19 cellular contexts compared by ENCODE assay signal in genomic region chr18:69980982-69981804, GRCh38. TPM values are rescaled to one million over a fixed set of nuclear protein-coding genes. Genes with fewer than 3 reads are reported as not detected.
DNase-seq lines count a peak whose midpoint lies in the region; ATAC-seq and TF ChIP-seq lines count a peak whose summit lies in the region.
"Had no signal": no experiment of that assay in that cellular context is flagged by ENCODE, and none has a peak within 500 bp of the region (broad histone marks: within the 10 kb centered on the region; RNA-seq: fewer than 3 reads in every experiment).

No MANE protein-coding gene starts in this region.

- no peak for DNase-seq in T-helper 2 cell treated with Interferon-gamma antibody and Interleukin-4, amounts not matched to agents 5 μg/mL and 100 μg/mL, for 36 hours (ENCODE audit: low spot score)
- DNase-seq in T-helper 2 cell (no peak), NCI-H146 (lab: John Stamatoyannopoulos, UW) (peak; percentile 59), NCI-H1436 (lab: John Stamatoyannopoulos, UW) (no peak), osteoblast (ENCODE audit: insufficient read length, low spot score, missing footprints) (no peak)
- DNase-seq: 8988T; activated CD4-positive, alpha-beta T cell treated with anti-CD3 and anti-CD28 coated beads, Interleukin-2, amount 50 U/mL, for 1 hour; cerebellar nuclear complex; EL; foreskin melanocyte; GOT3; NCI-H510A treated with DMSO at 0.1 percent for 48 hours; Peyer's patch; right lobe of liver; upper lobe of right lung had no signal

- no peaks in the 10 kb centered on the region for H3K36me3 ChIP-seq in osteoblast (ENCODE audit: insufficient read depth, low read length)
- H3K36me3 ChIP-seq: neutrophil, right lobe of liver, upper lobe of right lung had no signal

- H3K4me2 ChIP-seq in osteoblast (ENCODE audit: insufficient read depth, low read length), result no peak overlapping the region

- H3K79me2 ChIP-seq in osteoblast (ENCODE audit: insufficient read depth, low read length), result no peaks in the 10 kb centered on the region

- H3K27me3 ChIP-seq in osteoblast (ENCODE audit: insufficient read depth, low read length), result no peaks in the 10 kb centered on the region
- H3K27me3 ChIP-seq: neutrophil, Peyer's patch, right lobe of liver, upper lobe of right lung had no signal

- no peaks in the 10 kb centered on the region for H3K4me1 ChIP-seq in osteoblast (ENCODE audit: insufficient read depth, low read length)
- H3K4me1 ChIP-seq: Peyer's patch, right lobe of liver had no signal

- intact Hi-C loops in dendritic cell treated with granulocyte-macrophage colony-stimulating factor and Interleukin-4, amounts not matched to agents 40 ng/mL and 50 ng/mL, for 4 days (cut with micrococcal nuclease), result no loop called here

- no peaks in the 10 kb centered on the region for H3K27me3 Mint-ChIP-seq in T-helper 2 cell treated with Interferon-gamma antibody and Interleukin-4, amounts not matched to agents 5 μg/mL and 100 μg/mL, for 36 hours (ENCODE audit: low read depth)
- no peaks in the 10 kb centered on the region for H3K27me3 Mint-ChIP-seq in dendritic cell treated with granulocyte-macrophage colony-stimulating factor and Interleukin-4, amounts not matched to agents 40 ng/mL and 50 ng/mL, for 4 days

- H3K9me3 ChIP-seq in osteoblast (ENCODE audit: low read depth, low read length), result peaks cover 2% of the 10 kb centered on the region
- H3K9me3 ChIP-seq: neutrophil, Peyer's patch, right lobe of liver had no signal

- peaks cover 37% of the 10 kb centered on the region for H3K4me1 Mint-ChIP-seq in T-helper 2 cell treated with Interferon-gamma antibody and Interleukin-4, amounts not matched to agents 5 μg/mL and 100 μg/mL, for 36 hours (ENCODE audit: low read depth)
- peaks cover 44% of the 10 kb centered on the region for H3K4me1 Mint-ChIP-seq in dendritic cell treated with granulocyte-macrophage colony-stimulating factor and Interleukin-4, amounts not matched to agents 40 ng/mL and 50 ng/mL, for 4 days (ENCODE audit: low read depth)

- ATAC-seq in GM18909 (IDR thresholded peaks at IDR 0.05; ENCODE audit: poor library complexity, unreplicated experiment) (peak; percentile 38), HG02973 (IDR thresholded peaks at IDR 0.05; ENCODE audit: unreplicated experiment) (no peak)
- ATAC-seq: right lobe of liver, upper lobe of right lung had no signal

- no peaks in the 10 kb centered on the region for H4K20me1 ChIP-seq in osteoblast (ENCODE audit: insufficient read depth, low read length)

- H3K27ac Mint-ChIP-seq in T-helper 2 cell treated with Interferon-gamma antibody and Interleukin-4, amounts not matched to agents 5 μg/mL and 100 μg/mL, for 36 hours, result peak overlapping the region; percentile 34
- peak overlapping the region; percentile 16 for H3K27ac Mint-ChIP-seq in dendritic cell treated with granulocyte-macrophage colony-stimulating factor and Interleukin-4, amounts not matched to agents 40 ng/mL and 50 ng/mL, for 4 days

- H3K36me3 Mint-ChIP-seq in T-helper 2 cell treated with Interferon-gamma antibody and Interleukin-4, amounts not matched to agents 5 μg/mL and 100 μg/mL, for 36 hours (ENCODE audit: low read depth), result peaks cover 24% of the 10 kb centered on the region
- peaks cover 11% of the 10 kb centered on the region for H3K36me3 Mint-ChIP-seq in dendritic cell treated with granulocyte-macrophage colony-stimulating factor and Interleukin-4, amounts not matched to agents 40 ng/mL and 50 ng/mL, for 4 days (ENCODE audit: low read depth)

- H3K4me3 ChIP-seq in osteoblast (ENCODE audit: insufficient read depth, low read length), result no peak overlapping the region
- H3K4me3 ChIP-seq: Peyer's patch, right lobe of liver, upper lobe of right lung had no signal

- TF ChIP-seq CTCF in osteoblast (IDR thresholded peaks at IDR 0.05; ENCODE audit: extremely low read depth, low read depth, low read length), result no peak

- no peak overlapping the region for H3K27ac ChIP-seq in osteoblast (ENCODE audit: low read depth, low read length)
- H3K27ac ChIP-seq: neutrophil, Peyer's patch, right lobe of liver, upper lobe of right lung had no signal

- H3K9me3 Mint-ChIP-seq in T-helper 2 cell treated with Interferon-gamma antibody and Interleukin-4, amounts not matched to agents 5 μg/mL and 100 μg/mL, for 36 hours, result peaks cover 13% of the 10 kb centered on the region
- H3K9me3 Mint-ChIP-seq in dendritic cell treated with granulocyte-macrophage colony-stimulating factor and Interleukin-4, amounts not matched to agents 40 ng/mL and 50 ng/mL, for 4 days, result peaks cover 14% of the 10 kb centered on the region

- no peak overlapping the region for H2AFZ ChIP-seq in osteoblast (ENCODE audit: low read length)

- H3K4me3 Mint-ChIP-seq in T-helper 2 cell treated with Interferon-gamma antibody and Interleukin-4, amounts not matched to agents 5 μg/mL and 100 μg/mL, for 36 hours, result no peak overlapping the region
- no peak overlapping the region for H3K4me3 Mint-ChIP-seq in dendritic cell treated with granulocyte-macrophage colony-stimulating factor and Interleukin-4, amounts not matched to agents 40 ng/mL and 50 ng/mL, for 4 days

RNA-seq across cellular contexts. Expression of gene CD226, which starts 33.5 kb away (rescaled TPM):
- total RNA-seq in osteoblast, result under 0.01 and 0.36 TPM in 2 replicates
